Comparison of ENCODE assay signal across 31 cellular contexts in the genomic region with DNA sequence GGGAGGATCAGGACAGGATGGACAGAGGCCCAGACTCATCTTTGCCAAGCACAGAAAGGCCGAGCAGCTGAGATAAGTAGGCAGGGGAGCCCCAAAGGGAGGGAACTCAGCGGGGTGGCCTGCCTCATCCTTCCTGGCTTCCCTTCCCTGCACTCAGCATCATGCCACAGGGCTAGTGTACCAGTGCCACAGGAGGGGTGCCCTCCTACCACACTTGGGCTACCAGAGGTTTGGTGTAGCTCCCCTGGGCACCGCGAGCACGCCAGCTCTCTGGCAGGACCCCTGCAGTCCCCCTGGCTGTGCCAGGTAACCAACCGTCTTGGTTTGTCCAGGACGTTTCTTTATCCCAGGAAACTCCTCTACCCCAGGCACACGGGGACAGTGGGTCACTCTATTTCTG.
"Had no signal": no experiment of that assay in that cellular context is flagged by ENCODE, and none has a peak within 500 bp of the region (broad histone marks: within the 10 kb centered on the region; RNA-seq: fewer than 3 reads in every experiment).

No MANE protein-coding gene starts in this region.

- H3K9me3 ChIP-seq: ascending aorta, colonic mucosa, left ventricle myocardium inferior, neutrophil, right lobe of liver, testis, transverse colon had no signal

- H3K27ac ChIP-seq: ascending aorta, cardiac muscle cell, colonic mucosa, left ventricle myocardium inferior, neutrophil, right lobe of liver, skin epidermis, testis, transverse colon, WERI-Rb-1 had no signal

- H3K4me3 Mint-ChIP-seq: activated CD4-positive, alpha-beta memory T cell treated with anti-CD3 and anti-CD28 coated beads, Interleukin-2, amount 10 ng/mL, durations not matched to agents 7 days and 5 days; activated CD4-positive, alpha-beta T cell treated with anti-CD3 and anti-CD28 coated beads, Interleukin-2, amount 10 ng/mL, durations not matched to agents 7 days and 5 days; activated naive CD8-positive, alpha-beta T cell; activated T-cell treated with anti-CD3 and anti-CD28 coated beads, Interleukin-2, amount 50 U/mL, for 4 hours; activated T-helper 17 cell treated with anti-CD3 and anti-CD28 coated beads, Interleukin-2, amount 50 U/mL, for 72 hours; brain; nephron; T-helper 17 cell had no signal

- ATAC-seq: activated CD4-positive, CD25-positive, alpha-beta regulatory T cell treated with anti-CD3 and anti-CD28 coated beads, Interleukin-2, amount 50 U/mL, for 24 hours; activated T-cell treated with anti-CD3 and anti-CD28 coated beads, Interleukin-2, amount 50 U/mL, for 4 hours; activated T-helper 17 cell treated with anti-CD3 and anti-CD28 coated beads, Interleukin-2, amount 50 U/mL, for 72 hours; T-helper 17 cell had no signal

- H3K4me1 ChIP-seq: ascending aorta, colonic mucosa, right lobe of liver, testis, transverse colon had no signal

- H3K36me3 ChIP-seq: ascending aorta, cardiac muscle cell, colonic mucosa, left ventricle myocardium inferior, neutrophil, right lobe of liver, transverse colon, WERI-Rb-1 had no signal

- H3K4me1 Mint-ChIP-seq: activated CD4-positive, alpha-beta memory T cell treated with anti-CD3 and anti-CD28 coated beads, Interleukin-2, amount 10 ng/mL, durations not matched to agents 7 days and 5 days; activated CD4-positive, alpha-beta T cell treated with anti-CD3 and anti-CD28 coated beads, Interleukin-2, amount 10 ng/mL, durations not matched to agents 7 days and 5 days; activated T-helper 17 cell treated with anti-CD3 and anti-CD28 coated beads, Interleukin-2, amount 50 U/mL, for 72 hours; brain; T-helper 17 cell had no signal

- FAIRE-seq: frontal cortex, urothelium cell line had no signal

- DNase-seq: activated CD4-positive, alpha-beta memory T cell treated with anti-CD3 and anti-CD28 coated beads, Interleukin-2, amount 10 ng/mL, durations not matched to agents 7 days and 5 days; activated CD4-positive, alpha-beta T cell treated with anti-CD3 and anti-CD28 coated beads, Interleukin-2, amount 10 ng/mL, durations not matched to agents 7 days and 5 days; activated CD8-positive, alpha-beta memory T cell treated with anti-CD3 and anti-CD28 coated beads, Interleukin-2, amount 50 U/mL, for 48 hours; activated naive CD4-positive, alpha-beta T cell treated with Interleukin-2 at 50 U/mL for 16 hours; activated T-cell treated with anti-CD3 and anti-CD28 coated beads, Interleukin-2, amount 50 U/mL, for 4 hours; cerebellar nuclear complex; colonic mucosa; effector CD8-positive, alpha-beta T cell; left ventricle myocardium inferior; stimulated activated CD4-positive, alpha-beta T cell treated with anti-CD3 and anti-CD28 coated beads, Interleukin-4, amount 100 ng/mL, for 4 hours; stimulated activated CD8-positive, alpha-beta memory T cell treated with anti-CD3 and anti-CD28 coated beads, Interleukin-4, amount 100 ng/mL, for 48 hours; stimulated activated naive CD4-positive, alpha-beta T cell; T-helper 17 cell; T1000; testis; transverse colon; WERI-Rb-1 had no signal

- H3K9me3 Mint-ChIP-seq: activated CD4-positive, alpha-beta memory T cell treated with anti-CD3 and anti-CD28 coated beads, Interleukin-2, amount 10 ng/mL, durations not matched to agents 7 days and 5 days; activated CD4-positive, alpha-beta T cell treated with anti-CD3 and anti-CD28 coated beads, Interleukin-2, amount 10 ng/mL, durations not matched to agents 7 days and 5 days; activated T-cell treated with anti-CD3 and anti-CD28 coated beads, Interleukin-2, amount 50 U/mL, for 4 hours; activated T-helper 17 cell treated with anti-CD3 and anti-CD28 coated beads, Interleukin-2, amount 50 U/mL, for 72 hours; nephron had no signal

- H3K36me3 Mint-ChIP-seq: activated naive CD8-positive, alpha-beta T cell; brain had no signal

- H3K27me3 Mint-ChIP-seq: activated CD4-positive, alpha-beta memory T cell treated with anti-CD3 and anti-CD28 coated beads, Interleukin-2, amount 10 ng/mL, durations not matched to agents 7 days and 5 days; activated CD4-positive, alpha-beta T cell treated with anti-CD3 and anti-CD28 coated beads, Interleukin-2, amount 10 ng/mL, durations not matched to agents 7 days and 5 days; activated naive CD8-positive, alpha-beta T cell had no signal

- H3K27ac Mint-ChIP-seq: activated CD4-positive, alpha-beta memory T cell treated with anti-CD3 and anti-CD28 coated beads, Interleukin-2, amount 10 ng/mL, durations not matched to agents 7 days and 5 days; activated CD4-positive, alpha-beta T cell treated with anti-CD3 and anti-CD28 coated beads, Interleukin-2, amount 10 ng/mL, durations not matched to agents 7 days and 5 days; activated naive CD8-positive, alpha-beta T cell; activated T-helper 17 cell treated with anti-CD3 and anti-CD28 coated beads, Interleukin-2, amount 50 U/mL, for 72 hours; brain; nephron; progenitor cell of endocrine pancreas; T-helper 17 cell had no signal

- H3K27me3 ChIP-seq: ascending aorta, cardiac muscle cell, colonic mucosa, neutrophil, right lobe of liver, testis, transverse colon had no signal

- H3K4me3 ChIP-seq: ascending aorta, cardiac muscle cell, colonic mucosa, left ventricle myocardium inferior, lung, right lobe of liver, skin epidermis, testis, transverse colon had no signal
